ENCODE assay signal across 17 cellular contexts in genomic region chr1:161736332-161736969, GRCh38. TPM values are rescaled to one million over a fixed set of nuclear protein-coding genes. Genes with fewer than 3 reads are reported as not detected.
DNase-seq lines count a peak whose midpoint lies in the region; ATAC-seq lines count a peak whose summit lies in the region.
"Had no signal": no experiment of that assay in that cellular context is flagged by ENCODE, and none has a peak within 500 bp of the region (broad histone marks: within the 10 kb centered on the region; RNA-seq: fewer than 3 reads in every experiment).

No MANE protein-coding gene starts in this region.

- H3K27me3 Mint-ChIP-seq in activated naive CD8-positive, alpha-beta T cell treated with anti-CD3 and anti-CD28 coated beads for 36 hours: peaks cover 5% of the 10 kb centered on the region
- H3K27me3 Mint-ChIP-seq in memory B cell: no peaks in the 10 kb centered on the region

- H3K27ac Mint-ChIP-seq in activated naive CD8-positive, alpha-beta T cell treated with anti-CD3 and anti-CD28 coated beads for 36 hours: no peak overlapping the region
- peak overlapping the region; percentile 50 for H3K27ac Mint-ChIP-seq in memory B cell
- H3K27ac Mint-ChIP-seq: nephron had no signal

- DNase-seq in activated CD4-positive, CD25-positive, alpha-beta regulatory T cell (lab: John Stamatoyannopoulos, UW): no peak
- DNase-seq in HS-5 (ENCODE audit: low read depth): peak; percentile 36
- peak; percentile 29 for DNase-seq in activated naive CD8-positive, alpha-beta T cell treated with anti-CD3 and anti-CD28 coated beads for 36 hours
- no peak for DNase-seq in memory B cell (ENCODE audit: low spot score in 2 of 2)
- no peak for DNase-seq in dedifferentiated amniotic fluid mesenchymal stem cell (ENCODE audit: extremely low spot score)
- DNase-seq in NCI-H82 (lab: John Stamatoyannopoulos, UW): no peak
- no peak for DNase-seq in T-helper 9 cell
- DNase-seq: activated effector memory CD4-positive, alpha-beta T cell treated with anti-CD3 and anti-CD28 coated beads, Interleukin-2, amount 50 U/mL, for 16 hours; DMS153; left colon; NCI-H226; sigmoid colon; transverse colon had no signal

- H3K4me3 Mint-ChIP-seq in activated naive CD8-positive, alpha-beta T cell treated with anti-CD3 and anti-CD28 coated beads for 36 hours: no peak overlapping the region
- H3K4me3 Mint-ChIP-seq in memory B cell: no peak overlapping the region
- H3K4me3 Mint-ChIP-seq: nephron had no signal

- H3K4me1 Mint-ChIP-seq in activated naive CD8-positive, alpha-beta T cell treated with anti-CD3 and anti-CD28 coated beads for 36 hours: peaks cover 38% of the 10 kb centered on the region
- peaks cover 37% of the 10 kb centered on the region for H3K4me1 Mint-ChIP-seq in memory B cell

- H3K9me3 Mint-ChIP-seq in activated naive CD8-positive, alpha-beta T cell treated with anti-CD3 and anti-CD28 coated beads for 36 hours: no peaks in the 10 kb centered on the region
- H3K9me3 Mint-ChIP-seq in memory B cell: no peaks in the 10 kb centered on the region
- H3K9me3 Mint-ChIP-seq: nephron had no signal

- no peaks in the 10 kb centered on the region for H3K36me3 Mint-ChIP-seq in activated naive CD8-positive, alpha-beta T cell treated with anti-CD3 and anti-CD28 coated beads for 36 hours
- H3K36me3 Mint-ChIP-seq in memory B cell: no peaks in the 10 kb centered on the region

- ATAC-seq in activated CD4-positive, CD25-positive, alpha-beta regulatory T cell treated with anti-CD3 and anti-CD28 coated beads, Interleukin-2, amount 50 U/mL, for 24 hours: peak; percentile 32 to 60
- ATAC-seq in memory B cell (ENCODE audit: low read depth): no peak
- ATAC-seq: left colon had no signal

RNA-seq across cellular contexts. Expression of gene DUSP12, which starts 13.1 kb away (rescaled TPM):
- 10 to 100 TPM; 39.9 to 40.3 TPM for total RNA-seq in activated naive CD8-positive, alpha-beta T cell treated with anti-CD3 and anti-CD28 coated beads for 36 hours

RNA-seq across cellular contexts. Expression of gene FCRLB, which starts 15.1 kb away (rescaled TPM):
- total RNA-seq in activated naive CD8-positive, alpha-beta T cell treated with anti-CD3 and anti-CD28 coated beads for 36 hours: under 1 TPM; 0.49 to 0.76 TPM
- total RNA-seq: left colon had no signal

RNA-seq across cellular contexts. Expression of gene FCRLA, which starts 29.4 kb away (rescaled TPM):
- total RNA-seq in activated naive CD8-positive, alpha-beta T cell treated with anti-CD3 and anti-CD28 coated beads for 36 hours: under 1 TPM; 0.35 to 0.56 TPM
- total RNA-seq: A673, LHCN-M2, sigmoid colon had no signal

RNA-seq across cellular contexts. Expression of gene ATF6, which starts 29.7 kb away (rescaled TPM):
- total RNA-seq in activated naive CD8-positive, alpha-beta T cell treated with anti-CD3 and anti-CD28 coated beads for 36 hours: 10 to 100 TPM; 20.2 to 22.1 TPM

Comparison
In these comparisons a context has a peak if more than half of its experiments do, and no peak if none do; other contexts are left out.
1. DNase-seq: peak in HS-5 (single experiment) and activated naive CD8-positive, alpha-beta T cell treated with anti-CD3 and anti-CD28 coated beads for 36 hours (single experiment); none in activated CD4-positive, CD25-positive, alpha-beta regulatory T cell (0 of 4), memory B cell (0 of 2), dedifferentiated amniotic fluid mesenchymal stem cell (single experiment), NCI-H82 (single experiment) and T-helper 9 cell (single experiment).